17 cellular contexts compared by ENCODE assay signal in the genomic region with DNA sequence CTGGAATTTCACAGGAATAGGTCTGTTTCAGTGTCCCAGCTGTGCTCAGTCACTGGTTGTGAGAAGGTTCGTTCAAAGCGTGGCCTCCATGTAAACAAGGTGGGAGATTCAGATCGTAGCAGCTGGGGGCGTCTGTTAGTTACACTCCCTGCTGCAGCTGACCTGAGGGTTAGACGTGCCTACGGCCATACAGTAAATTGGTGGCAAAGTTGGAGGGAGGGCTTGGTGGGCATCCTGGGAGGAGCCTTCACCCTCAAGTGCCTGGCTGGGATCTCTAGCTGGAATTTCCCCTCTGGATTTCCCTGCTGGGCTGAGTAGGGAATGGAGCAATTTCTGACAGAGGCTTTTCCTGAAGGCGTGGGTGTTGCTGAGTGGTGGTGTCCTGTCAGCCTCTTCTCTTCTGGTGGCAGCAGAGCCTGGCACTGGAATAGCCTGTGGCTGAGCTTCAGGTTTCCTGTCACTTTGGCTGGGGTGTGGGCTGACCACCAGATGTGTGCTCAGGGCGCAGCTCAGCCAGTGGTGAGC. TPM values are rescaled to one million over a fixed set of nuclear protein-coding genes. Genes with fewer than 3 reads are reported as not detected.
DNase-seq lines count a peak whose midpoint lies in the region; ATAC-seq, FAIRE-seq and TF ChIP-seq lines count a peak whose summit lies in the region.
"Had no signal": no experiment of that assay in that cellular context is flagged by ENCODE, and none has a peak within 500 bp of the region (broad histone marks: within the 10 kb centered on the region; RNA-seq: fewer than 3 reads in every experiment).

No MANE protein-coding gene starts in this region.

- no peak overlapping the region for H2BK20ac ChIP-seq in IMR-90 (ENCODE audit: low read depth, low read length)

- TF ChIP-seq EP300 in A549 (IDR thresholded peaks at IDR 0.05), result no peak

- no peak overlapping the region for H2BK5ac ChIP-seq in IMR-90 (ENCODE audit: low read depth, low read length, poor library complexity, severe bottlenecking)

- peak overlapping the region; percentile 33 for H2AK9ac ChIP-seq in IMR-90 (replicated peaks; ENCODE audit: low read depth, low read length, poor library complexity)

- WGBS in A549 (ENCODE audit: missing lambda C conversion rate), result 70% methylated on average over 8 of the region's 8 CpGs
- WGBS in IMR-90 (ENCODE audit: extremely low coverage in 2 of 2, insufficient read length in 1 of 2), 2 experiments, result 43% methylated on average over 5 of the region's 8 CpGs; no CpG with 5 or more reads in 1 of the 2 experiments
- 65 to 74% methylated on average over 6 to 8 of the region's 8 CpGs for WGBS in endodermal cell (ENCODE audit: insufficient coverage in 1 of 2, insufficient read length in 1 of 2), 2 experiments

- H3K4ac ChIP-seq in IMR-90 (ENCODE audit: low read depth, low read length), result no peak overlapping the region

- H3K36me3 ChIP-seq in IMR-90 (ENCODE audit: control insufficient read depth, insufficient read depth, low read length) (peaks cover 12% of the 10 kb centered on the region), endodermal cell (ENCODE audit: control insufficient read depth, insufficient read depth, low read length) (peaks cover 6% of the 10 kb centered on the region), lower lobe of right lung (peaks cover 27% of the 10 kb centered on the region)

- DNase-seq in A549 (ENCODE audit: low read depth in 1 of 2, low spot score in 1 of 2) (no peak), IMR-90 (peak; percentile 39), endodermal cell (peak; percentile 80), lower lobe of right lung (no peak), NCI-H510A (lab: John Stamatoyannopoulos, UW) (no peak), NCI-H2227 treated with DMSO at 0.1 percent for 48 hours (lab: John Stamatoyannopoulos, UW) (no peak), NCI-H1436 (lab: John Stamatoyannopoulos, UW) (no peak), NCI-H748 treated with DMSO at 0.1 percent for 48 hours (lab: John Stamatoyannopoulos, UW) (no peak)
- DNase-seq: activated T-cell treated with anti-CD3 and anti-CD28 coated beads for 4 hours; amniotic stem cell; GDM1; mammary epithelial cell; NCI-H69; stimulated activated CD4-positive, alpha-beta T cell treated with anti-CD3 and anti-CD28 coated beads, Interleukin-2, amount 100 ng/mL, for 48 hours; stimulated activated naive CD4-positive, alpha-beta T cell had no signal

- no peak overlapping the region for H3K14ac ChIP-seq in IMR-90 (replicated peaks; ENCODE audit: low read depth, low read length)

- TF ChIP-seq RAD21 in A549 (conservative IDR thresholded peaks at IDR 0.05 in 1 of 2, IDR thresholded peaks at IDR 0.05 in 1 of 2) (no peak), IMR-90 (IDR thresholded peaks at IDR 0.05; ENCODE audit: low read length) (no peak)

- H3K27ac ChIP-seq in A549, result 0 out of 6 replicates have a peak overlapping the region, but pooled peaks of 1 of the 2 experiments have one; percentile 10
- H3K27ac ChIP-seq in IMR-90 (ENCODE audit: insufficient read depth, low read length), result no peak overlapping the region
- peak overlapping the region; percentile 49 for H3K27ac ChIP-seq in endodermal cell (ENCODE audit: low read depth, low read length)
- no peak overlapping the region for H3K27ac ChIP-seq in lower lobe of right lung
- H3K27ac ChIP-seq: SK-N-MC had no signal

- H3K79me1 ChIP-seq in IMR-90 (ENCODE audit: low read depth in 1 of 2, low read length in 2 of 2), result peaks cover 0 to 10% of the 10 kb centered on the region in 2 experiments; a peak in 1 of 4 replicates

- peak overlapping the region; percentile 75 for H3K27ac Mint-ChIP-seq in endodermal cell
- H3K27ac Mint-ChIP-seq: B cell had no signal

- CTCF ChIA-PET in A549 (lab: Yijun Ruan, JAX) (interaction anchor here (1.1 to 3.7 kb wide), 3 partner anchors 10 to 18 kb away, joined by 3 to 17 read pairs (median 10); no protein-coding TSS in a partner anchor), IMR-90 (lab: Yijun Ruan, JAX) (interaction anchor here (1.1 kb wide), 1 partner anchor 11 kb away, joined by 4 read pairs; no protein-coding TSS in a partner anchor)

- H3K4me3 Mint-ChIP-seq in endodermal cell, result no peak overlapping the region
- H3K4me3 Mint-ChIP-seq: B cell had no signal

- H3K4me3 ChIP-seq in A549, result no peak overlapping the region
- H3K4me3 ChIP-seq in IMR-90 (ENCODE audit: insufficient read depth, low read depth, low read length), result no peak overlapping the region
- no peak overlapping the region for H3K4me3 ChIP-seq in endodermal cell (ENCODE audit: low read length)
- no peak overlapping the region for H3K4me3 ChIP-seq in lower lobe of right lung
- H3K4me3 ChIP-seq: SK-N-MC had no signal

- H3K9me1 ChIP-seq in IMR-90 (ENCODE audit: insufficient read depth, low read length), result 0 out of 2 replicates have a peak, but pooled peaks cover 2% of the 10 kb centered on the region

- peak; percentile 30 to 54; a peak in 4 of 6 replicates for ATAC-seq in A549
- ATAC-seq in IMR-90 (ENCODE audit: low read depth), result peak; percentile 82
- peak; percentile 44 to 45 for ATAC-seq in lower lobe of right lung

- peak overlapping the region; percentile 12 for H2AFZ ChIP-seq in IMR-90 (replicated peaks; ENCODE audit: low read length, poor library complexity)

- TF ChIP-seq POLR2A in A549 (IDR thresholded peaks at IDR 0.05; ENCODE audit: low read length) (no peak), IMR-90 (IDR thresholded peaks at IDR 0.05; ENCODE audit: low read depth, low read length) (no peak)

- intact Hi-C loops in IMR-90 (cut with micrococcal nuclease) (no loop called here), lower lobe of right lung (cut with DNase I) (no loop called here)

- no peak overlapping the region for H4K91ac ChIP-seq in IMR-90 (ENCODE audit: insufficient read depth, low read depth, low read length)

- dilution Hi-C loops in IMR-90 (cut with HindIII; ENCODE audit: low sequenced_read_pairs, unreplicated experiment), result no loop called here

- FAIRE-seq in A549 (lab: Jason Lieb, UNC), result no peak

- no peaks in the 10 kb centered on the region for H3K36me3 Mint-ChIP-seq in endodermal cell (ENCODE audit: low read depth)

- no peak overlapping the region for H3K18ac ChIP-seq in IMR-90 (ENCODE audit: low read depth, low read length)

- H4K8ac ChIP-seq in IMR-90 (ENCODE audit: low read depth in 2 of 2, low read length in 2 of 2), result 0 out of 4 replicates have a peak overlapping the region, but pooled peaks of 1 of the 2 experiments have one; percentile 10

- peaks cover 3% of the 10 kb centered on the region; the same call in 1 of the 2 replicates for H4K20me1 ChIP-seq in IMR-90 (ENCODE audit: insufficient read depth, low read length)

- H3K4me2 ChIP-seq in A549 (no peak overlapping the region), IMR-90 (ENCODE audit: low read depth, low read length) (peak overlapping the region; percentile 66; the same call in 1 of the 2 replicates)

- peaks cover under 1% of the 10 kb centered on the region; the same call in 1 of the 3 replicates for H3K4me1 ChIP-seq in A549
- peaks cover 6% of the 10 kb centered on the region for H3K4me1 ChIP-seq in IMR-90 (ENCODE audit: control insufficient read depth, insufficient read depth, low read length)
- peaks cover 5% of the 10 kb centered on the region for H3K4me1 ChIP-seq in endodermal cell (ENCODE audit: control insufficient read depth, insufficient read depth, low read length)
- peaks cover 15% of the 10 kb centered on the region for H3K4me1 ChIP-seq in lower lobe of right lung

- no peak overlapping the region for H2BK120ac ChIP-seq in IMR-90 (ENCODE audit: low read depth, low read length)

- H2BK15ac ChIP-seq in IMR-90 (ENCODE audit: low read depth, low read length), result no peak overlapping the region

- no peak overlapping the region for H3K23ac ChIP-seq in IMR-90 (ENCODE audit: low read depth, low read length)

- H2AK5ac ChIP-seq in IMR-90 (ENCODE audit: low read depth, low read length), result no peak overlapping the region

- H3K27me3 ChIP-seq in IMR-90 (ENCODE audit: control insufficient read depth, insufficient read depth, low read length) (no peaks in the 10 kb centered on the region), endodermal cell (ENCODE audit: control insufficient read depth, insufficient read depth, low read length, poor library complexity, severe bottlenecking) (no peaks in the 10 kb centered on the region), lower lobe of right lung (ENCODE audit: low read depth) (no peaks in the 10 kb centered on the region)

- no TSS peak for BruUV-seq in IMR-90 (replicated peaks; lab: Mats Ljungman, UMichigan)

- no peak overlapping the region for H4K5ac ChIP-seq in IMR-90 (ENCODE audit: low read depth, low read length)

- peaks cover 18% of the 10 kb centered on the region for H3K4me1 Mint-ChIP-seq in endodermal cell

- POLR2A ChIA-PET in A549 (lab: Yijun Ruan, JAX), result interaction anchor here (1.5 to 1.8 kb wide), 2 partner anchors 80 to 114 kb away, joined by 3 to 4 read pairs; partner anchors contain the start of gene DDX19A
- POLR2A ChIA-PET in IMR-90 (lab: Charles Lee; ENCODE audit: unreplicated experiment), result no interaction called here

- H3K9me3 Mint-ChIP-seq in endodermal cell, result no peaks in the 10 kb centered on the region

- in situ Hi-C loops in IMR-90 (cut with MboI; ENCODE audit: low sequenced_read_pairs), result no loop called here

- H3K9me3 ChIP-seq in A549, result no peaks in the 10 kb centered on the region
- no peaks in the 10 kb centered on the region for H3K9me3 ChIP-seq in IMR-90 (ENCODE audit: control insufficient read depth, insufficient read depth, low read length)
- H3K9me3 ChIP-seq in endodermal cell (ENCODE audit: control insufficient read depth, low read length), result no peaks in the 10 kb centered on the region
- no peaks in the 10 kb centered on the region for H3K9me3 ChIP-seq in lower lobe of right lung

- H3K56ac ChIP-seq in IMR-90 (ENCODE audit: extremely low read depth, insufficient read depth, low read length), result no peak overlapping the region

- TF ChIP-seq CTCF in A549 (IDR thresholded peaks at IDR 0.05) (no peak), IMR-90 (conservative IDR thresholded peaks at IDR 0.05; ENCODE audit: low read depth, low read length) (no peak), endodermal cell (conservative IDR thresholded peaks at IDR 0.05) (peak; percentile 31), lower lobe of right lung (IDR thresholded peaks at IDR 0.05) (no peak)

- no peaks in the 10 kb centered on the region for H3K27me3 Mint-ChIP-seq in endodermal cell (ENCODE audit: insufficient read depth)
- H3K27me3 Mint-ChIP-seq: B cell had no signal

- H3K9ac ChIP-seq in IMR-90 (ENCODE audit: low read depth, low read length) (no peak overlapping the region), endodermal cell (ENCODE audit: extremely low read depth, low read length, poor library complexity, severe bottlenecking) (no peak overlapping the region)

RNA-seq across cellular contexts. Expression of gene FCSK, which starts 6.4 kb away (rescaled TPM):
- polyA plus RNA-seq in A549 (2011; rRNA removed), result 5.7 and 9.3 TPM in 2 replicates
- polyA plus RNA-seq in A549 (2012; cell fraction: cytosol; rRNA removed), result 7.5 and 8.5 TPM in 2 replicates
- polyA plus RNA-seq in A549 (2012; cell fraction: nucleus; rRNA removed), result 42.5 and 53.1 TPM in 2 replicates
- polyA plus RNA-seq in A549 (2017; fragmentation: RNase III; extraction: RNeasy Plus Mini Kit Qiagen cat#74134 plus additional on column Dnase treatment), result 6.0 to 7.7 TPM (median 6.8 TPM) in 3 replicates
- 11.0 and 12.6 TPM in 2 replicates for polyA minus RNA-seq in A549 (2011; rRNA and poly(A)+ RNA removed)
- total RNA-seq in IMR-90 (2012; rRNA removed), result 5.3 and 6.1 TPM in 2 replicates
- 7.2 and 8.3 TPM in 2 replicates for polyA plus RNA-seq in IMR-90 (2012; rRNA removed)
- polyA plus RNA-seq in IMR-90 (2012; cell fraction: cytosol; rRNA removed), result 2.9 and 5.1 TPM in 2 replicates
- polyA plus RNA-seq in IMR-90 (2012; cell fraction: nucleus; rRNA removed; ENCODE audit: low replicate concordance), result 37.1 and 78.4 TPM in 2 replicates
- total RNA-seq in endodermal cell, result 10 to 100 TPM; 18.7 to 19.5 TPM
- polyA plus RNA-seq in endodermal cell (2013, experiment 1 of 2), result 9.3 TPM
- polyA plus RNA-seq in endodermal cell (2013, experiment 2 of 2), result 10.7 TPM
- 23.8 TPM for total RNA-seq in lower lobe of right lung

RNA-seq across cellular contexts. Expression of gene ST3GAL2, which starts 21.9 kb away (rescaled TPM):
- 11.1 and 14.4 TPM in 2 replicates for polyA plus RNA-seq in A549 (2011; rRNA removed)
- 15.7 and 19.8 TPM in 2 replicates for polyA plus RNA-seq in A549 (2012; cell fraction: cytosol; rRNA removed)
- polyA plus RNA-seq in A549 (2012; cell fraction: nucleus; rRNA removed), result 21.8 and 23.9 TPM in 2 replicates
- 13.8 to 16.3 TPM (median 15.5 TPM) in 3 replicates for polyA plus RNA-seq in A549 (2017; fragmentation: RNase III; extraction: RNeasy Plus Mini Kit Qiagen cat#74134 plus additional on column Dnase treatment)
- 38.9 and 44.0 TPM in 2 replicates for polyA minus RNA-seq in A549 (2011; rRNA and poly(A)+ RNA removed)
- total RNA-seq in IMR-90 (2012; rRNA removed), result 16.4 and 17.4 TPM in 2 replicates
- polyA plus RNA-seq in IMR-90 (2012; rRNA removed), result 17.7 and 18.3 TPM in 2 replicates
- 13.0 and 21.7 TPM in 2 replicates for polyA plus RNA-seq in IMR-90 (2012; cell fraction: cytosol; rRNA removed)
- 13.5 and 18.2 TPM in 2 replicates for polyA plus RNA-seq in IMR-90 (2012; cell fraction: nucleus; rRNA removed; ENCODE audit: low replicate concordance)
- 10 to 100 TPM; 56.4 to 57.8 TPM for total RNA-seq in endodermal cell
- polyA plus RNA-seq in endodermal cell (2013, experiment 1 of 2), result 28.0 TPM
- 30.2 TPM for polyA plus RNA-seq in endodermal cell (2013, experiment 2 of 2)
- total RNA-seq in lower lobe of right lung, result 31.8 TPM

Comparison
In these comparisons a context has a peak if more than half of its experiments do, and no peak if none do; other contexts are left out.
1. DNase-seq: peak in IMR-90 (single experiment) and endodermal cell (single experiment); none in A549 (0 of 2), lower lobe of right lung (single experiment), NCI-H510A (single experiment), NCI-H2227 treated with DMSO at 0.1 percent for 48 hours (single experiment), NCI-H1436 (single experiment) and NCI-H748 treated with DMSO at 0.1 percent for 48 hours (single experiment).
2. Peak in every context shown above with its lines, with median percentiles within 50 percentile points of each other: ATAC-seq.